Comparison of ENCODE assay signal across 20 cellular contexts in the genomic region with DNA sequence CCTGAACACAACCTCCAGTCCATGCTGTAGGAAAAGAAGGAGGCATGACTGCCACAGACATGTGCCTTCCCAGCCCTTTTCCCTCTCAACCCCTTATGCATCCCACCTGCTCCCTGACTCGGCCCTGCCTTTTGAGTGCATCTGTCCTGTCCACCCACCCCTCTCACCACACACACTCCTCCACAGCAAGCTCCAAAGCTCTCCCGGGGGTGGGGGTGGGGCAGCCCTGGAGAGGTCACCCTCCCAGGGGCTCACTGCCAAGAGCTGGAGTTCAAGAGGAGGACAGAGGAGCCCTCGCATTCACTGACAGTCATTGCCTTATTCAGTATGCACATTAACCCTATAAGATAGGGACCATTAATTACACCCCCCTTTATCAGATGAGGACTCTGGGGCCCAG. TPM values are rescaled to one million over a fixed set of nuclear protein-coding genes. Genes with fewer than 3 reads are reported as not detected.
A peak's percentile ranks its signal among the peaks of the same experiment; 100 is the strongest.
DNase-seq lines count a peak whose midpoint lies in the region; ATAC-seq and TF ChIP-seq lines count a peak whose summit lies in the region.
"Had no signal": no experiment of that assay in that cellular context is flagged by ENCODE, and none has a peak within 500 bp of the region (broad histone marks: within the 10 kb centered on the region; RNA-seq: fewer than 3 reads in every experiment).

No MANE protein-coding gene starts in this region.

- H2AK5ac ChIP-seq in mesendoderm (ENCODE audit: low read length), result no peak overlapping the region

- no peak overlapping the region for H4K5ac ChIP-seq in mesendoderm (ENCODE audit: low read length)

- no peaks in the 10 kb centered on the region for H3K4me1 ChIP-seq in mesendoderm (ENCODE audit: control insufficient read depth, low read depth, low read length)
- H3K4me1 ChIP-seq: HAP-1, SJCRH30 had no signal

- H2BK120ac ChIP-seq in mesendoderm (ENCODE audit: low read depth, low read length), result no peak overlapping the region

- no peak overlapping the region for H3K9ac ChIP-seq in mesendoderm (ENCODE audit: low read length)

- no peak overlapping the region for H3K18ac ChIP-seq in mesendoderm (ENCODE audit: low read length)

- no peak overlapping the region for H3K4me2 ChIP-seq in mesendoderm (ENCODE audit: low read length)

- H3K36me3 ChIP-seq in mesendoderm (ENCODE audit: control insufficient read depth, insufficient read depth, low read length) (no peaks in the 10 kb centered on the region), brain microvascular endothelial cell (replicated peaks) (no peaks in the 10 kb centered on the region)
- H3K36me3 ChIP-seq: HAP-1, SJCRH30 had no signal

- H3K79me1 ChIP-seq in mesendoderm (ENCODE audit: low read length), result no peaks in the 10 kb centered on the region

- H3K56ac ChIP-seq in mesendoderm (ENCODE audit: low read length), result peak overlapping the region; percentile 15

- in situ Hi-C loops in brain microvascular endothelial cell (cut with HindIII; ENCODE audit: low pct_ligation_motif_present, low sequenced_read_pairs), result no loop called here

- no peak overlapping the region for H4K8ac ChIP-seq in mesendoderm (ENCODE audit: low read depth, low read length)

- no peak overlapping the region for H2BK5ac ChIP-seq in mesendoderm (ENCODE audit: low read length)

- no CpG with 5 or more reads among the region's 3 CpGs for WGBS in mesendoderm (ENCODE audit: extremely low coverage, insufficient coverage, low lambda C conversion rate)

- intact Hi-C loops in Right ventricle myocardium superior (cut with DNase I) (no loop called here), Right ventricle myocardium inferior (cut with DNase I) (no loop called here), left cardiac atrium (cut with DNase I) (no loop called here)

- no peak overlapping the region for H3K4me3 ChIP-seq in mesendoderm (ENCODE audit: low read length)
- H3K4me3 ChIP-seq in brain microvascular endothelial cell (ENCODE audit: low read depth, low read length), result no peak overlapping the region
- H3K4me3 ChIP-seq: HAP-1, SJCRH30 had no signal

- H3K79me2 ChIP-seq in mesendoderm (ENCODE audit: control insufficient read depth, insufficient read depth, low read length), result no peaks in the 10 kb centered on the region

- TF ChIP-seq CTCF in brain microvascular endothelial cell (IDR thresholded peaks at IDR 0.05; ENCODE audit: low read depth, low read length, missing control alignments), result no peak

- no peak overlapping the region for H3K4ac ChIP-seq in mesendoderm (ENCODE audit: low read depth, low read length)

- H3K23ac ChIP-seq in mesendoderm (ENCODE audit: low read length), result no peak overlapping the region

- no peak overlapping the region for H3K27ac ChIP-seq in mesendoderm (ENCODE audit: low read depth, low read length)
- no peak overlapping the region for H3K27ac ChIP-seq in brain microvascular endothelial cell
- H3K27ac ChIP-seq: SJCRH30 had no signal

- ATAC-seq in Right ventricle myocardium superior (ENCODE audit: poor library complexity) (peak; percentile 46), Right ventricle myocardium inferior (no peak), left cardiac atrium (peak; percentile 43 to 53)
- ATAC-seq: PC-3 had no signal

- H3K27me3 ChIP-seq in mesendoderm (ENCODE audit: insufficient read depth, low read length, poor library complexity), result no peaks in the 10 kb centered on the region
- H3K27me3 ChIP-seq in brain microvascular endothelial cell (replicated peaks), result no peaks in the 10 kb centered on the region
- H3K27me3 ChIP-seq: SJCRH30 had no signal

- DNase-seq in Right ventricle myocardium superior, result peak; percentile 40
- no peak for DNase-seq in Right ventricle myocardium inferior (ENCODE audit: missing footprints)
- no peak for DNase-seq in left cardiac atrium
- no peak for DNase-seq in mesendoderm
- peak; percentile 19 for DNase-seq in ureter (ENCODE audit: low spot score)
- no peak for DNase-seq in SW 1271 (lab: John Stamatoyannopoulos, UW)
- no peak for DNase-seq in brain microvascular endothelial cell
- DNase-seq in HPDE6-E6E7 (ENCODE audit: extremely low spot score), result no peak
- DNase-seq: 8988T, COR-L47, DMS 273 treated with DMSO at 0.1 percent for 48 hours, NCI-H1417, NCI-H187 treated with DMSO at 0.1 percent for 48 hours, NCI-H226, NCI-H524, PC-3, RPMI8226 had no signal

- H2BK15ac ChIP-seq in mesendoderm (replicated peaks; ENCODE audit: low read depth), result no peak overlapping the region

RNA-seq across cellular contexts. Expression of gene MAMLD1, which starts 46.6 kb away (rescaled TPM):
- 1.9 TPM for total RNA-seq in Right ventricle myocardium superior
- 1.8 TPM for total RNA-seq in Right ventricle myocardium inferior
- 1 to 10 TPM; 2.7 to 3.2 TPM for total RNA-seq in left cardiac atrium
- 0.59 TPM for polyA plus RNA-seq in mesendoderm (2013, experiment 1 of 2)
- polyA plus RNA-seq in mesendoderm (2013, experiment 2 of 2), result 0.62 TPM
- total RNA-seq in ureter, result 6.1 TPM
- polyA plus RNA-seq: CD14-positive monocyte had no signal

Comparison
In these comparisons a context has a peak if more than half of its experiments do, and no peak if none do; other contexts are left out.
1. DNase-seq: peak in Right ventricle myocardium superior (single experiment) and ureter (single experiment); none in Right ventricle myocardium inferior (single experiment), left cardiac atrium (single experiment), mesendoderm (single experiment), SW 1271 (0 of 2), brain microvascular endothelial cell (single experiment) and HPDE6-E6E7 (single experiment).